1 cellular context compared by ENCODE assay signal in the genomic region with DNA sequence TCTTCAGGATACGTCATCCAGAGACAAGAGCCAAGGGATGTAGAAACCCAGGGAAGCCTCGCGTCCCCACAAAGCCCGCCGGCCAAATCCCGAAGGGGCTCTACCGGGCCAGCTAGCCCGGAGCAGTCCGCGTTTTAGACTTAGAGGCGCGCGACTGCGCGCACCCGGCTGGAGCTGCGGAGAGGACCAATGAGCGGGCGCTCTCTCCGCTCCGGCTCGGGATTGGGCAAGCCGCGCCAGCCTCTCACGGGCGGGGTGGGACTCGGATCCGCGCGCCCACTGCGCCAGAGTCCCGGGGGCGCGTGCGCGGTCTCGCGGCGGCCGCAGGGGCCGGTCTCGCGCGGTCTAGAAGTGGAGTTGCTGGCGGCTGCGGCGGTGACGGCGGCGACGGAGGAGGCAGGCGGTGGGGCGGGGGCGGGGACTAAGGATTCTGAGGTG.
TF ChIP-seq lines count a peak whose summit lies in the region.

No MANE protein-coding gene starts in this region.

TF ChIP-seq in IMR-90, 13 proteins besides CTCF, POLR2A, EP300 and RAD21 (continued from another document):
- TF ChIP-seq, protein P1, sequence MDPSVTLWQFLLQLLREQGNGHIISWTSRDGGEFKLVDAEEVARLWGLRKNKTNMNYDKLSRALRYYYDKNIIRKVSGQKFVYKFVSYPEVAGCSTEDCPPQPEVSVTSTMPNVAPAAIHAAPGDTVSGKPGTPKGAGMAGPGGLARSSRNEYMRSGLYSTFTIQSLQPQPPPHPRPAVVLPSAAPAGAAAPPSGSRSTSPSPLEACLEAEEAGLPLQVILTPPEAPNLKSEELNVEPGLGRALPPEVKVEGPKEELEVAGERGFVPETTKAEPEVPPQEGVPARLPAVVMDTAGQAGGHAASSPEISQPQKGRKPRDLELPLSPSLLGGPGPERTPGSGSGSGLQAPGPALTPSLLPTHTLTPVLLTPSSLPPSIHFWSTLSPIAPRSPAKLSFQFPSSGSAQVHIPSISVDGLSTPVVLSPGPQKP (IDR thresholded peaks at IDR 0.05; ENCODE audit: borderline replicate concordance, low read depth, low read length): no peak
- no peak for TF ChIP-seq SMC3 (IDR thresholded peaks at IDR 0.05; ENCODE audit: low read depth, low read length)
